ENCODE assay signal across 8 cellular contexts in the genomic region with DNA sequence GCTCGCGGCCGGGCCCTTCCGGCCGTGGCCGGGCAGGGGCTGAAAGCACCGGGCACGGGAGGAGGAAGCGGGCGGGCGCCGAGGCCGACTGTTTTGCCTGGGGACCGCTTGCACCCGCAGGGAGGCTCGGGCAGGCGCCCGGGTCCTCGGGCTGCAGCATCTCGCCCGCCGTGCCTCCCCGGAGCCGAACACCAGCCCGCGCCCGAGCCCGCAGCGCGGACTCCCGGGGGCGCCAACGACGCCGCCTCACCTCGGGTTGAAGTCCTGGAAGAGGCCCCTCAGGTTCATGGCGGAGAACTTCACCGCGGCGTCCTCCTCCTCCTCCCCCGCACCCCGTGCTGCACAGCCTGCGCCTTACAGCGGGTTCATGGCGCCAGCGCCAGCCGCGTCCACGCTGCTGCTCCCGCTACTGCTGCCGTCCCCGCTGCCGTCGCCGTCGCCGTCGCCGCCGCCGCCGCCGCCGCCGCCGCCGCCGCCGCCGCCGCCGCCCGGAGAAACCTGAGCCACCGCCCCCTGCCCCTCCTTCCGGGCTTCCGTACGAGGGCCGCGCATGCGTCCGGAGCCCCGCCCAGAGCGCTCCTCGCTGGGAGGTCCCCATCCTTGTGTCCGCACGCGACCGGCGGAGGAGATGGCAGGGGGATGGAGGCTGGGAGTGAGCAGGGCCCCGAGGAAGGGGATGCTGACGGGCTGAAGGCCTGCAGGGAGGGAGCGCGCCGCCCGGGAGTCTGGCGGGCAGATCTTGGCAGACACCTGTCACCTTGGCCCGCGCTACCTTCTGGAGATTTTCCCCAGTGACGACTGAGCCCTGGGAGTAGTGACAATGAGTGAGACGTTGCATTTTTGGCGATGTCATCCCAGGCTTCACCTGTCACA. TPM values are rescaled to one million over a fixed set of nuclear protein-coding genes. Genes with fewer than 3 reads are reported as not detected.
DNase-seq lines count a peak whose midpoint lies in the region; ATAC-seq and TF ChIP-seq lines count a peak whose summit lies in the region.

A gene (minus strand): TSS at position 500 of the 873 bp plus-strand sequence. CDS start 212 bp downstream, at position 288.

- intact Hi-C loops in mucosa of descending colon (cut with DNase I, micrococcal nuclease): no loop called here

- H3K36me3 Mint-ChIP-seq in activated CD8-positive, alpha-beta memory T cell treated with anti-CD3 and anti-CD28 coated beads, Interleukin-2, amount 10 ng/mL, durations not matched to agents 7 days and 5 days: peaks cover 4% of the 10 kb centered on the region
- peaks cover 19% of the 10 kb centered on the region for H3K36me3 Mint-ChIP-seq in endothelial cell (ENCODE audit: low read depth, unreplicated experiment)

- H3K4me1 ChIP-seq in mucosa of descending colon (ENCODE audit: low read depth): no peaks in the 10 kb centered on the region

- H3K36me3 ChIP-seq in mucosa of descending colon (ENCODE audit: low read depth): no peaks in the 10 kb centered on the region

- ATAC-seq in GM19351 (IDR thresholded peaks at IDR 0.05; ENCODE audit: unreplicated experiment): peak; percentile 89
- ATAC-seq in HG03469 (IDR thresholded peaks at IDR 0.05; ENCODE audit: unreplicated experiment): peak; percentile 71
- peak; percentile 95 for ATAC-seq in activated CD8-positive, alpha-beta memory T cell treated with anti-CD3 and anti-CD28 coated beads, Interleukin-2, amount 10 ng/mL, durations not matched to agents 7 days and 5 days
- ATAC-seq in mucosa of descending colon: peak; percentile 94

- DNase-seq in C1 segment of cervical spinal cord (lab: John Stamatoyannopoulos, UW) (peak in 11 of 14 donors; percentile 12 to 56 (median 34)), NCI-H82 (lab: John Stamatoyannopoulos, UW) (peak; percentile 82), endothelial cell (ENCODE audit: low spot score) (peak; percentile 59), mucosa of descending colon (peak; percentile 77 to 84 (median 80))
- DNase-seq in activated CD8-positive, alpha-beta memory T cell treated with anti-CD3 and anti-CD28 coated beads, Interleukin-2, amount 10 ng/mL, durations not matched to agents 7 days and 5 days: peak; percentile 79
- DNase-seq in stimulated activated CD8-positive, alpha-beta memory T cell treated with anti-CD3 and anti-CD28 coated beads, Interleukin-4, amount 100 ng/mL, for 1 hour (ENCODE audit: low read depth in 2 of 2, low spot score in 1 of 2): peak; percentile 18 to 52

- H3K4me3 ChIP-seq in mucosa of descending colon: peak within 1 kb of the TSS; percentile 40

- H3K27ac Mint-ChIP-seq in activated CD8-positive, alpha-beta memory T cell treated with anti-CD3 and anti-CD28 coated beads, Interleukin-2, amount 10 ng/mL, durations not matched to agents 7 days and 5 days: peak within 1 kb of the TSS; percentile 81
- H3K27ac Mint-ChIP-seq in endothelial cell (ENCODE audit: unreplicated experiment): peak within 1 kb of the TSS; percentile 80

- no peak for TF ChIP-seq CTCF in endothelial cell (IDR thresholded peaks at IDR 0.05; ENCODE audit: unreplicated experiment)
- TF ChIP-seq CTCF in mucosa of descending colon (IDR thresholded peaks at IDR 0.05): no peak

- peak within 1 kb of the TSS; percentile 90 for H3K4me3 Mint-ChIP-seq in activated CD8-positive, alpha-beta memory T cell treated with anti-CD3 and anti-CD28 coated beads, Interleukin-2, amount 10 ng/mL, durations not matched to agents 7 days and 5 days
- peak within 1 kb of the TSS; percentile 98 for H3K4me3 Mint-ChIP-seq in endothelial cell (ENCODE audit: unreplicated experiment)

- no peaks in the 10 kb centered on the region for H3K9me3 ChIP-seq in mucosa of descending colon

- H3K4me1 Mint-ChIP-seq in activated CD8-positive, alpha-beta memory T cell treated with anti-CD3 and anti-CD28 coated beads, Interleukin-2, amount 10 ng/mL, durations not matched to agents 7 days and 5 days: peaks cover 32% of the 10 kb centered on the region
- peaks cover 42% of the 10 kb centered on the region for H3K4me1 Mint-ChIP-seq in endothelial cell (ENCODE audit: unreplicated experiment)

- no peaks in the 10 kb centered on the region for H3K27me3 Mint-ChIP-seq in activated CD8-positive, alpha-beta memory T cell treated with anti-CD3 and anti-CD28 coated beads, Interleukin-2, amount 10 ng/mL, durations not matched to agents 7 days and 5 days
- peaks cover 16% of the 10 kb centered on the region for H3K27me3 Mint-ChIP-seq in endothelial cell (ENCODE audit: unreplicated experiment)

- CTCF ChIA-PET in activated CD8-positive, alpha-beta memory T cell treated with anti-CD3 and anti-CD28 coated beads, Interleukin-2, amount 10 ng/mL, durations not matched to agents 7 days and 5 days (lab: Charles Lee): no interaction called here

- no peaks in the 10 kb centered on the region for H3K9me3 Mint-ChIP-seq in activated CD8-positive, alpha-beta memory T cell treated with anti-CD3 and anti-CD28 coated beads, Interleukin-2, amount 10 ng/mL, durations not matched to agents 7 days and 5 days (ENCODE audit: low read depth)
- no peaks in the 10 kb centered on the region for H3K9me3 Mint-ChIP-seq in endothelial cell (ENCODE audit: unreplicated experiment)

RNA-seq across cellular contexts. Expression of the gene that starts here (rescaled TPM):
- 10 to 100 TPM; 20.4 to 32.2 TPM for total RNA-seq in activated CD8-positive, alpha-beta memory T cell treated with anti-CD3 and anti-CD28 coated beads, Interleukin-2, amount 10 ng/mL, durations not matched to agents 7 days and 5 days
- 98.7 TPM for total RNA-seq in endothelial cell (ENCODE audit: unreplicated experiment)
- 10 to 100 TPM; 14.1 to 26.3 (median 20.4) TPM for total RNA-seq in mucosa of descending colon

Comparison
In these comparisons a context has a peak if more than half of its experiments do, and no peak if none do; other contexts are left out.
1. Peak in every context shown above with its lines: DNase-seq, ATAC-seq and H3K4me3 ChIP-seq.